ENCODE assay signal across 8 cellular contexts in genomic region chrX:154738013-154738738, GRCh38. TPM values are rescaled to one million over a fixed set of nuclear protein-coding genes. Genes with fewer than 3 reads are reported as not detected.
DNase-seq lines count a peak whose midpoint lies in the region; ATAC-seq, FAIRE-seq and TF ChIP-seq lines count a peak whose summit lies in the region.

No MANE protein-coding gene starts in this region.

- DNase-seq in activated gamma-delta T cell treated with Interleukin-2 at 50 U/mL for 16 hours = peak; percentile 30
- no peak for DNase-seq in activated gamma-delta T cell (lab: John Stamatoyannopoulos, UW)
- peak in 1 of 2 donors; percentile 33 for DNase-seq in activated T-cell treated with anti-CD3 and anti-CD28 coated beads, Interleukin-2, amount 50 U/mL, for 72 hours
- peak; percentile 64 to 79 (median 76) for DNase-seq in right cardiac atrium
- DNase-seq in upper lobe of left lung = peak in 1 of 2 donors; percentile 61
- no peak for DNase-seq in BE2C
- no peak for DNase-seq in pons (ENCODE audit: low spot score)
- no peak for DNase-seq in frontal cortex (ENCODE audit: low spot score in 2 of 2)

- intact Hi-C loops in right cardiac atrium (cut with DNase I) = no loop called here

- H3K27ac Mint-ChIP-seq in activated T-cell treated with anti-CD3 and anti-CD28 coated beads, Interleukin-2, amount 50 U/mL, for 72 hours = peak overlapping the region; percentile 92

- TF ChIP-seq POLR2A in upper lobe of left lung (IDR thresholded peaks at IDR 0.05) = no peak

- H3K9me3 Mint-ChIP-seq in activated T-cell treated with anti-CD3 and anti-CD28 coated beads, Interleukin-2, amount 50 U/mL, for 72 hours = no peaks in the 10 kb centered on the region

- ATAC-seq in activated T-cell treated with anti-CD3 and anti-CD28 coated beads, Interleukin-2, amount 50 U/mL, for 72 hours (replicated peaks in 1 of 2) = peak; percentile 51 to 52
- ATAC-seq in right cardiac atrium (peak; percentile 71 to 78), upper lobe of left lung (ENCODE audit: low FRiP score in 2 of 2) (peak; percentile 44 to 85)

- H3K9me3 ChIP-seq in right cardiac atrium (ENCODE audit: control insufficient read depth, low read length) = no peaks in the 10 kb centered on the region
- H3K9me3 ChIP-seq in upper lobe of left lung = no peaks in the 10 kb centered on the region
- no peaks in the 10 kb centered on the region for H3K9me3 ChIP-seq in BE2C

- peaks cover 14% of the 10 kb centered on the region for H3K4me1 ChIP-seq in right cardiac atrium (ENCODE audit: control insufficient read depth, insufficient read depth, low read length)
- peaks cover 35 to 56% (median 52%) of the 10 kb centered on the region in 4 donors for H3K4me1 ChIP-seq in upper lobe of left lung
- no peaks in the 10 kb centered on the region for H3K4me1 ChIP-seq in BE2C

- H3K4me3 ChIP-seq in right cardiac atrium (ENCODE audit: low read length) = no peak overlapping the region
- H3K4me3 ChIP-seq in upper lobe of left lung = no peak overlapping the region
- no peak overlapping the region for H3K4me3 ChIP-seq in BE2C (ENCODE audit: low read depth, low read length)

- H3K27me3 ChIP-seq in right cardiac atrium (ENCODE audit: control insufficient read depth, insufficient read depth) (no peaks in the 10 kb centered on the region), upper lobe of left lung (no peaks in the 10 kb centered on the region), BE2C (no peaks in the 10 kb centered on the region)

- H3K4me3 Mint-ChIP-seq in activated T-cell treated with anti-CD3 and anti-CD28 coated beads, Interleukin-2, amount 50 U/mL, for 72 hours = peak overlapping the region; percentile 24 to 78

- peak in 2 of 4 donors; percentile 15 to 68 for TF ChIP-seq EP300 in upper lobe of left lung (IDR thresholded peaks at IDR 0.05)

- FAIRE-seq in frontal cortex (lab: Jason Lieb, UNC) = no peak

- H3K27me3 Mint-ChIP-seq in activated T-cell treated with anti-CD3 and anti-CD28 coated beads, Interleukin-2, amount 50 U/mL, for 72 hours (ENCODE audit: low read depth) = peaks cover 39% of the 10 kb centered on the region

- H3K27ac ChIP-seq in right cardiac atrium (ENCODE audit: low read length) = peak overlapping the region; percentile 68
- peak overlapping the region; percentile 30 to 86 (median 85) for H3K27ac ChIP-seq in upper lobe of left lung

- peaks cover 0 to 5% of the 10 kb centered on the region in 2 donors for H3K36me3 Mint-ChIP-seq in activated T-cell treated with anti-CD3 and anti-CD28 coated beads, Interleukin-2, amount 50 U/mL, for 72 hours (ENCODE audit: insufficient read depth in 2 of 2)

- no peak for TF ChIP-seq CTCF in upper lobe of left lung (IDR thresholded peaks at IDR 0.05)
- no peak for TF ChIP-seq CTCF in BE2C (IDR thresholded peaks at IDR 0.05; ENCODE audit: low read depth, low read length)

- peaks cover 53% of the 10 kb centered on the region for H3K4me1 Mint-ChIP-seq in activated T-cell treated with anti-CD3 and anti-CD28 coated beads, Interleukin-2, amount 50 U/mL, for 72 hours (ENCODE audit: low read depth)

- H3K36me3 ChIP-seq in upper lobe of left lung (no peaks in the 10 kb centered on the region), BE2C (no peaks in the 10 kb centered on the region)

- 12% methylated on average over 8 of the region's 8 CpGs for WGBS in right cardiac atrium
- 19 to 51% methylated on average over 8 of the region's 8 CpGs for WGBS in upper lobe of left lung, 2 donors

RNA-seq across cellular contexts. Expression of gene GAB3, which starts 12.7 kb away (rescaled TPM):
- 1 to 10 TPM; 6.2 to 8.4 TPM for total RNA-seq in activated T-cell treated with anti-CD3 and anti-CD28 coated beads, Interleukin-2, amount 50 U/mL, for 72 hours
- total RNA-seq in right cardiac atrium (10 to 100 TPM in 3 of 4 donors, 1 to 10 TPM in 1; 7.8 to 14.4 (median 11.4) TPM), upper lobe of left lung (10 to 100 TPM; 10.2 to 30.4 (median 15.4) TPM), frontal cortex (0.82 TPM)
- polyA plus RNA-seq in right cardiac atrium = 4.7 TPM
- 0.45 TPM for polyA plus RNA-seq in BE2C (2012; ENCODE audit: insufficient read depth, insufficient read length, low read depth)

RNA-seq across cellular contexts. Expression of gene DKC1, which starts 24.5 kb away (rescaled TPM):
- total RNA-seq in activated T-cell treated with anti-CD3 and anti-CD28 coated beads, Interleukin-2, amount 50 U/mL, for 72 hours = 100 to 1,000 TPM in 1 of 2 donors, 10 to 100 TPM in 1; 92.7 to 111 TPM
- total RNA-seq in right cardiac atrium = 10 to 100 TPM; 18.7 to 27.0 (median 21.4) TPM
- polyA plus RNA-seq in right cardiac atrium = 14.0 TPM
- 10 to 100 TPM; 24.1 to 52.4 (median 33.2) TPM for total RNA-seq in upper lobe of left lung
- polyA plus RNA-seq in BE2C (2012; ENCODE audit: insufficient read depth, insufficient read length, low read depth) = 134 TPM
- 17.5 TPM for total RNA-seq in frontal cortex

Comparison
In these comparisons a context has a peak if more than half of its experiments do, and no peak if none do; other contexts are left out.
1. DNase-seq: peak in activated gamma-delta T cell treated with Interleukin-2 at 50 U/mL for 16 hours (single experiment) and right cardiac atrium (3 of 3); none in activated gamma-delta T cell (single experiment), BE2C (single experiment), pons (single experiment) and frontal cortex (0 of 2).
2. Peak in every context shown above with its lines, with median percentiles within 50 percentile points of each other: ATAC-seq.